ENCODE assay signal across 26 cellular contexts in genomic region chr2:195490304-195490703, GRCh38.
DNase-seq lines count a peak whose midpoint lies in the region; ATAC-seq, FAIRE-seq and TF ChIP-seq lines count a peak whose summit lies in the region.
"Had no signal": no experiment of that assay in that cellular context is flagged by ENCODE, and none has a peak within 500 bp of the region (broad histone marks: within the 10 kb centered on the region; RNA-seq: fewer than 3 reads in every experiment).

No MANE protein-coding gene starts in this region.

- H3K9me3 ChIP-seq in K562 (replicated peaks; ENCODE audit: control insufficient read depth, insufficient read depth, low read depth, low read length) = no peaks in the 10 kb centered on the region; the same call in 1 of the 2 replicates
- H3K9me3 ChIP-seq: HAP-1, Peyer's patch, SJSA1 had no signal

- no peaks in the 10 kb centered on the region for H3K27me3 ChIP-seq in K562 (ENCODE audit: control insufficient read depth in 2 of 2, insufficient read depth in 2 of 2, low read length in 2 of 2)
- H3K27me3 ChIP-seq: Peyer's patch, SJSA1 had no signal

- H3K9me3 Mint-ChIP-seq in endothelial cell (ENCODE audit: unreplicated experiment) = no peaks in the 10 kb centered on the region
- H3K9me3 Mint-ChIP-seq: CD8-positive, alpha-beta memory T cell had no signal

- TF ChIP-seq CTCF in NB4 (IDR thresholded peaks at IDR 0.05; ENCODE audit: low read depth, low read length) (no peak), K562 (IDR thresholded peaks at IDR 0.05 in 2 of 3, conservative IDR thresholded peaks at IDR 0.05 in 1 of 3; ENCODE audit: insufficient read depth in 2 of 3, low read depth in 1 of 3, low read length in 3 of 3) (no peak), endothelial cell (IDR thresholded peaks at IDR 0.05; ENCODE audit: unreplicated experiment) (no peak)

- H2AFZ ChIP-seq in K562 (ENCODE audit: low read depth, low read length) = peak overlapping the region; percentile 53; the same call in 1 of the 2 replicates
- H2AFZ ChIP-seq: GM23248 had no signal

- BruUV-seq in K562 (replicated peaks; lab: Mats Ljungman, UMichigan) = no TSS peak

- no peak overlapping the region for H3K9ac ChIP-seq in K562 (ENCODE audit: insufficient read depth in 1 of 2, low read depth in 2 of 2, low read length in 2 of 2)
- H3K9ac ChIP-seq: GM23248, KMS-11 had no signal

- H3K36me3 Mint-ChIP-seq in endothelial cell (ENCODE audit: low read depth, unreplicated experiment) = no peaks in the 10 kb centered on the region

- CTCF ChIA-PET in K562 (lab: Yijun Ruan, JAX; ENCODE audit: low intra/inter-chr PET ratio) = no interaction called here

- no peak overlapping the region for H3K4me2 ChIP-seq in K562 (ENCODE audit: insufficient read depth, low read length)
- H3K4me2 ChIP-seq: KMS-11 had no signal

- TF ChIP-seq POLR2A in NB4 (IDR thresholded peaks at IDR 0.05; ENCODE audit: extremely low read depth, insufficient read length) = no peak
- TF ChIP-seq POLR2A in K562 (conservative IDR thresholded peaks at IDR 0.05) = no peak

- no peaks in the 10 kb centered on the region for H3K36me3 ChIP-seq in K562 (ENCODE audit: control insufficient read depth, insufficient read depth, low read length)
- H3K36me3 ChIP-seq: HAP-1, Peyer's patch, SJSA1 had no signal

- H3K4me1 Mint-ChIP-seq in endothelial cell (ENCODE audit: unreplicated experiment) = peaks cover 12% of the 10 kb centered on the region

- no peak for TF ChIP-seq EP300 in K562 (IDR thresholded peaks at IDR 0.05; ENCODE audit: low read length)

- no peak for ATAC-seq in K562
- ATAC-seq in GM19467 (IDR thresholded peaks at IDR 0.05; ENCODE audit: unreplicated experiment) = no peak
- ATAC-seq: T-helper 17 cell had no signal

- no peak for TF ChIP-seq RAD21 in K562 (CRISPR knock-in tag; conservative IDR thresholded peaks at IDR 0.05 in 1 of 2, IDR thresholded peaks at IDR 0.05 in 1 of 2)

- POLR2A ChIA-PET in K562 (lab: Yijun Ruan, JAX) = interaction anchor here (1.0 kb wide), 1 partner anchor 104 kb away, joined by 4 read pairs; no protein-coding TSS in a partner anchor

- H3K79me2 ChIP-seq in K562 (ENCODE audit: control insufficient read depth, insufficient read depth, low read length) = no peaks in the 10 kb centered on the region

- no peaks in the 10 kb centered on the region for H3K9me1 ChIP-seq in K562 (ENCODE audit: control insufficient read depth, insufficient read depth, low read length)

- H3K27me3 Mint-ChIP-seq in endothelial cell (ENCODE audit: unreplicated experiment) = no peaks in the 10 kb centered on the region
- H3K27me3 Mint-ChIP-seq: T-helper 17 cell had no signal

- H3K4me1 ChIP-seq in K562 (replicated peaks in 1 of 2; ENCODE audit: control insufficient read depth in 2 of 2, insufficient read depth in 2 of 2, low read length in 2 of 2) = peaks cover 3 to 24% of the 10 kb centered on the region in 2 experiments; a peak in 4 of 5 replicates
- H3K4me1 ChIP-seq: HAP-1, Peyer's patch had no signal

- H3K27ac Mint-ChIP-seq in endothelial cell (ENCODE audit: unreplicated experiment) = no peak overlapping the region
- H3K27ac Mint-ChIP-seq: CD8-positive, alpha-beta memory T cell; T-helper 17 cell had no signal

- H3K27ac ChIP-seq in K562 (ENCODE audit: extremely low read depth, low read depth, low read length) = no peak overlapping the region
- H3K27ac ChIP-seq: C4-2B, GM23248, KMS-11, Peyer's patch, SJSA1 had no signal

- FAIRE-seq in K562 (lab: Jason Lieb, UNC) = no peak
- FAIRE-seq: D721Med had no signal

- in situ Hi-C loops in K562 (cut with MboI) = no loop called here

- no peaks in the 10 kb centered on the region for H4K20me1 ChIP-seq in K562 (replicated peaks; ENCODE audit: control insufficient read depth, insufficient read depth, low read length)

- H3K4me3 Mint-ChIP-seq in endothelial cell (ENCODE audit: unreplicated experiment) = no peak overlapping the region
- H3K4me3 Mint-ChIP-seq: CD8-positive, alpha-beta memory T cell; T-helper 17 cell had no signal

- DNase-seq in SIG-M5 treated with dmso at 0.1 percent for 504 hours (lab: John Stamatoyannopoulos, UW; ENCODE audit: unreplicated experiment) = peak; percentile 6
- no peak for DNase-seq in SIG-M5 (lab: John Stamatoyannopoulos, UW)
- DNase-seq in GF-D8 (lab: John Stamatoyannopoulos, UW) = peak; percentile 20
- DNase-seq in NB4 (ENCODE audit: low read depth) = peak; percentile 54
- no peak for DNase-seq in K562 (ENCODE audit: extremely low read depth in 1 of 4, low spot score in 3 of 4)
- DNase-seq in endothelial cell (ENCODE audit: low spot score) = no peak
- DNase-seq: 8988T; AML-193; CD8-positive, alpha-beta memory T cell; DMS53; EL; GM23248; NCI-H1092 treated with DMSO at 0.1 percent for 48 hours; NCI-H1436 treated with DMSO at 0.1 percent for 48 hours; NCI-H1930; NCI-H345; NCI-H524; NCI-H82; Peyer's patch; T-helper 17 cell had no signal

- WGBS in K562 (ENCODE audit: insufficient coverage, low coverage, missing lambda C conversion rate) = 30% methylated on average over 2 of the region's 2 CpGs

- no peak overlapping the region for H3K4me3 ChIP-seq in NB4 (ENCODE audit: low read depth, low read length)
- H3K4me3 ChIP-seq in K562 = no peak overlapping the region
- H3K4me3 ChIP-seq: GM23248, HAP-1, Peyer's patch, SJSA1 had no signal

- intact Hi-C loops in K562 (cut with micrococcal nuclease) = no loop called here

TF ChIP-seq in K562, 482 proteins besides CTCF, POLR2A, EP300 and RAD21:
- TF ChIP-seq NEUROD1 (IDR thresholded peaks at IDR 0.05; ENCODE audit: borderline replicate concordance, low read depth, low read length, partially characterized antibody) (no peak), CSDE1 (IDR thresholded peaks at IDR 0.05) (no peak), SMARCE1 (IDR thresholded peaks at IDR 0.05) (0 out of 2 replicates have a peak, but pooled peaks have one; percentile 23), HNRNPK (IDR thresholded peaks at IDR 0.05; ENCODE audit: low read depth, low read length, poor library complexity, severe bottlenecking) (no peak), LCOR (CRISPR knock-in tag; IDR thresholded peaks at IDR 0.05) (no peak), SMARCC2 (IDR thresholded peaks at IDR 0.05; ENCODE audit: low read depth) (no peak), TAF1 (IDR thresholded peaks at IDR 0.05; ENCODE audit: control insufficient read depth, extremely low read depth, insufficient read depth, low read length, severe bottlenecking) (no peak), MEIS2 (IDR thresholded peaks at IDR 0.05; ENCODE audit: partially characterized antibody) (peak; percentile 67), KAT2B (IDR thresholded peaks at IDR 0.05; ENCODE audit: low read depth, low read length) (no peak), ZNF76 (CRISPR knock-in tag; IDR thresholded peaks at IDR 0.05; ENCODE audit: borderline replicate concordance) (no peak), SIX5 (IDR thresholded peaks at IDR 0.05; ENCODE audit: borderline replicate concordance in 1 of 2, insufficient read depth in 1 of 2, low read depth in 1 of 2, low read length in 2 of 2) (no peak), TRIM24 (IDR thresholded peaks at IDR 0.05) (0 out of 4 replicates have a peak, but pooled peaks of 1 of the 2 experiments have one; percentile 25), ZBTB8A (IDR thresholded peaks at IDR 0.05; ENCODE audit: partially characterized antibody) (no peak), MTA3 (IDR thresholded peaks at IDR 0.05; ENCODE audit: borderline replicate concordance) (no peak)
- TF ChIP-seq, protein P1, sequence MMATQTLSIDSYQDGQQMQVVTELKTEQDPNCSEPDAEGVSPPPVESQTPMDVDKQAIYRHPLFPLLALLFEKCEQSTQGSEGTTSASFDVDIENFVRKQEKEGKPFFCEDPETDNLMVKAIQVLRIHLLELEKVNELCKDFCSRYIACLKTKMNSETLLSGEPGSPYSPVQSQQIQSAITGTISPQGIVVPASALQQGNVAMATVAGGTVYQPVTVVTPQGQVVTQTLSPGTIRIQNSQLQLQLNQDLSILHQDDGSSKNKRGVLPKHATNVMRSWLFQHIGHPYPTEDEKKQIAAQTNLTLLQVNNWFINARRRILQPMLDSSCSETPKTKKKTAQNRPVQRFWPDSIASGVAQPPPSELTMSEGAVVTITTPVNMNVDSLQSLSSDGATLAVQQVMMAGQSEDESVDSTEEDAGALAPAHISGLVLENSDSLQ (IDR thresholded peaks at IDR 0.05) = peak; percentile 17; the same call in 1 of the 2 replicates
- TF ChIP-seq, protein P2, sequence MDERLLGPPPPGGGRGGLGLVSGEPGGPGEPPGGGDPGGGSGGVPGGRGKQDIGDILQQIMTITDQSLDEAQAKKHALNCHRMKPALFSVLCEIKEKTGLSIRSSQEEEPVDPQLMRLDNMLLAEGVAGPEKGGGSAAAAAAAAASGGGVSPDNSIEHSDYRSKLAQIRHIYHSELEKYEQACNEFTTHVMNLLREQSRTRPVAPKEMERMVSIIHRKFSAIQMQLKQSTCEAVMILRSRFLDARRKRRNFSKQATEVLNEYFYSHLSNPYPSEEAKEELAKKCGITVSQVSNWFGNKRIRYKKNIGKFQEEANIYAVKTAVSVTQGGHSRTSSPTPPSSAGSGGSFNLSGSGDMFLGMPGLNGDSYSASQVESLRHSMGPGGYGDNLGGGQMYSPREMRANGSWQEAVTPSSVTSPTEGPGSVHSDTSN (CRISPR knock-in tag; IDR thresholded peaks at IDR 0.05; ENCODE audit: low read depth) = no peak
- TF ChIP-seq, protein P2 (tag; conservative IDR thresholded peaks at IDR 0.05; ENCODE audit: low read depth) = peak; percentile 88

Comparison
In these comparisons a context has a peak if more than half of its experiments do, and no peak if none do; other contexts are left out.
1. DNase-seq: peak in SIG-M5 treated with dmso at 0.1 percent for 504 hours (single experiment), GF-D8 (single experiment) and NB4 (single experiment); none in SIG-M5 (single experiment), K562 (0 of 4) and endothelial cell (single experiment).